8 cellular contexts compared by ENCODE assay signal in genomic region chr12:104669057-104669770, GRCh38.
DNase-seq lines count a peak whose midpoint lies in the region; ATAC-seq, FAIRE-seq and TF ChIP-seq lines count a peak whose summit lies in the region.

No MANE protein-coding gene starts in this region.

- 21 to 25% methylated on average over 20 of the region's 20 CpGs for WGBS in pancreas, 2 donors

- intact Hi-C loops in pancreas (cut with DNase I) = no loop called here

- POLR2A ChIA-PET in HEK293 (lab: Yijun Ruan, JAX) = no interaction called here

- ATAC-seq in pancreas (peak; percentile 71 to 84 (median 77)), GM21381 (IDR thresholded peaks at IDR 0.05; ENCODE audit: unreplicated experiment) (no peak)

- H3K4me1 ChIP-seq in HEK293 (ENCODE audit: control insufficient read depth, insufficient read depth, low read length) (peaks cover 21% of the 10 kb centered on the region), Peyer's patch (peaks cover 6 to 43% (median 28%) of the 10 kb centered on the region in 4 donors), pancreas (peaks cover 17 to 49% (median 29%) of the 10 kb centered on the region in 3 donors)

- no peak for TF ChIP-seq POLR2A in Peyer's patch (IDR thresholded peaks at IDR 0.05)

- H3K27me3 ChIP-seq in Peyer's patch (no peaks in the 10 kb centered on the region), pancreas (no peaks in the 10 kb centered on the region)

- CTCF ChIA-PET in HEK293 (lab: Yijun Ruan, JAX) = interaction anchor here (0.6 to 1.2 kb wide), 2 partner anchors 287 to 382 kb away, joined by 3 to 4 read pairs; no protein-coding TSS in a partner anchor

- no peak overlapping the region for H3K4me3 ChIP-seq in HEK293 (ENCODE audit: low read depth, low read length)
- H3K4me3 ChIP-seq in Peyer's patch = no peak overlapping the region
- H3K4me3 ChIP-seq in fibroblast of mammary gland (ENCODE audit: control insufficient read depth, low read depth, low read length) = no peak overlapping the region
- no peak overlapping the region for H3K4me3 ChIP-seq in pancreas

- TF ChIP-seq CTCF in HEK293 (tag by site-specific recombination; IDR thresholded peaks at IDR 0.05) (peak; percentile 30; the same call in 1 of the 2 replicates), Peyer's patch (IDR thresholded peaks at IDR 0.05) (peak in 1 of 6 experiments; percentile 7), fibroblast of mammary gland (conservative IDR thresholded peaks at IDR 0.05; ENCODE audit: control insufficient read depth, insufficient read depth, low read depth, low read length) (peak; percentile 29), pancreas (IDR thresholded peaks at IDR 0.05) (no peak)

- no peaks in the 10 kb centered on the region for H3K9me3 ChIP-seq in HEK293 (ENCODE audit: control insufficient read depth, insufficient read depth, low read depth, low read length)
- H3K9me3 ChIP-seq in Peyer's patch = no peaks in the 10 kb centered on the region
- H3K9me3 ChIP-seq in pancreas = no peaks in the 10 kb centered on the region

- H3K36me3 ChIP-seq in HEK293 (ENCODE audit: control insufficient read depth in 2 of 2, insufficient read depth in 1 of 2, low read length in 2 of 2) (no peaks in the 10 kb centered on the region), Peyer's patch (no peaks in the 10 kb centered on the region), pancreas (no peaks in the 10 kb centered on the region)

- FAIRE-seq in pancreas (lab: Jason Lieb, UNC) (no peak), GM19239 (lab: Jason Lieb, UNC) (no peak)

- no peak for DNase-seq in Peyer's patch
- DNase-seq in fibroblast of mammary gland (ENCODE audit: low read depth) = no peak
- peak; percentile 67 to 87 (median 75) for DNase-seq in pancreas
- no peak for DNase-seq in GOT3 (lab: John Stamatoyannopoulos, UW)
- no peak for DNase-seq in GM19239 (ENCODE audit: insufficient read length, low spot score)
- no peak for DNase-seq in SKM-1 (lab: John Stamatoyannopoulos, UW; ENCODE audit: unreplicated experiment)

- H3K27ac ChIP-seq in HEK293 (ENCODE audit: extremely low read depth, low read depth, low read length) (no peak overlapping the region), Peyer's patch (peak overlapping the region in 3 of 4 donors; percentile 20 to 51 (median 28)), pancreas (peak overlapping the region in 2 of 4 donors; percentile 14 to 33)

TF ChIP-seq in HEK293, 187 proteins besides CTCF, POLR2A, EP300 and RAD21 (continues in another document):
- TF ChIP-seq ZNF398 (tag by site-specific recombination; IDR thresholded peaks at IDR 0.05) (peak; percentile 82), ZNF280C (tag by site-specific recombination; IDR thresholded peaks at IDR 0.05) (no peak), IKZF3 (tag by site-specific recombination; IDR thresholded peaks at IDR 0.05) (no peak), ZNF610 (tag by site-specific recombination; IDR thresholded peaks at IDR 0.05; ENCODE audit: borderline replicate concordance) (no peak), ZNF654 (tag by site-specific recombination; IDR thresholded peaks at IDR 0.05; ENCODE audit: low read depth) (0 out of 2 replicates have a peak, but pooled peaks have one; percentile 5), ZNF518A (tag by site-specific recombination; conservative IDR thresholded peaks at IDR 0.05; ENCODE audit: low read depth) (no peak), PRDM10 (tag by site-specific recombination; IDR thresholded peaks at IDR 0.05) (peak; percentile 75), ZNF133 (tag by site-specific recombination; IDR thresholded peaks at IDR 0.05) (no peak), ZBTB20 (tag by site-specific recombination; IDR thresholded peaks at IDR 0.05) (peak; percentile 71)

Comparison
In these comparisons a context has a peak if more than half of its experiments do, and no peak if none do; other contexts are left out.
1. CTCF ChIP-seq: peak in HEK293 (single experiment) and fibroblast of mammary gland (single experiment); none in pancreas (0 of 4).
2. DNase-seq: peak in pancreas (6 of 6); none in Peyer's patch (0 of 3), fibroblast of mammary gland (single experiment), GOT3 (single experiment), GM19239 (single experiment) and SKM-1 (single experiment).